Comparison of ENCODE assay signal across 12 cellular contexts in the genomic region with DNA sequence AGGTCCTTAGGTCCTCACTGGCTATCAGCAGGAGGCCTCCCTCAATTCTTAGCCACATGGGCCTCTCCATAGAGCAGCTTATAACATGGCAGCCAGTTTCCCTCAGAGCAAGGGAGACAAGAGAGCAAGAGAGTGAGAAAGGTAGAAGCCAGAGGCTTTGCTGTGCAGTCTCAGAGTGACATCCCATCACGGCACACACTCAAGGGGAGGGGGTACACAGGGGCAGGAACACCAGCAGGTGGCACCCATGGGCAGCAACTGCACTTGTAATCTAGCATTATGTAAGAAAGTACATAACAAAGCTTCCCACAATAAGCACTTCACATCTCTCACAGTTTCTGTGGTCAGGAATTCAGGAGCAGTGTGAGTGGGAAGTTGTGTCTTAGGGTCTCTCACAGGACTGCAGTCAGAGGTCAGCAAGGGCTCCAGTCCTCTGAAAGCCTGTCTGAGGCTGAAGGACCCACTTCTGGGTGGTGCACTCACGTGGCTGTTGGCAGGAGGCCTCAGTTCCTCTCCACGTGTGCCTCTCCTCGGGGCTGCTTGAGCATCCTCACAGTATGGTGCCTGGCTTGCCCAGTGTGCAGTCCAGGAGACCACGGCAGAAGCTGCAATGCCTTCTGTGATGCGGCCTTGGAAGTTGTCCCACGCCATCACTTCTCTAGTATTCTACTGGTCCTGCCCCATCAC.
A peak's percentile ranks its signal among the peaks of the same experiment; 100 is the strongest.
DNase-seq lines count a peak whose midpoint lies in the region; ATAC-seq, FAIRE-seq and TF ChIP-seq lines count a peak whose summit lies in the region.
"Had no signal": no experiment of that assay in that cellular context is flagged by ENCODE, and none has a peak within 500 bp of the region (broad histone marks: within the 10 kb centered on the region; RNA-seq: fewer than 3 reads in every experiment).

No MANE protein-coding gene starts in this region.

- H3K27ac Mint-ChIP-seq in T-helper 2 cell treated with Interferon-gamma antibody and Interleukin-4, amounts not matched to agents 5 μg/mL and 100 μg/mL, for 36 hours = no peak overlapping the region

- POLR2A ChIA-PET in BJ (lab: Charles Lee) = interaction anchor here (0.6 kb wide), 1 partner anchor 329 kb away, joined by 4 read pairs; no protein-coding TSS in a partner anchor

- CTCF ChIA-PET in BJ (lab: Yijun Ruan, JAX) = interaction anchor here (0.9 to 1.0 kb wide), 2 partner anchors 9 to 131 kb away, joined by 3 to 5 read pairs; no protein-coding TSS in a partner anchor

- dilution Hi-C loops in keratinocyte (cut with MboI; ENCODE audit: extremely low pct_ligation_motif_present, low sequenced_read_pairs) = no loop called here

- intact Hi-C loops in left ventricle myocardium superior (cut with micrococcal nuclease) = no loop called here

- no peaks in the 10 kb centered on the region; the same call in 1 of the 2 replicates for H3K27me3 ChIP-seq in BJ (ENCODE audit: control insufficient read depth, insufficient read depth, low read length)
- 0 out of 2 replicates have a peak, but pooled peaks cover 4% of the 10 kb centered on the region for H3K27me3 ChIP-seq in SJCRH30
- H3K27me3 ChIP-seq in keratinocyte (ENCODE audit: control insufficient read depth, extremely low read depth, insufficient read depth, low read length) = peaks cover 6% of the 10 kb centered on the region

- H3K9me3 ChIP-seq in SJCRH30 (replicated peaks) (no peaks in the 10 kb centered on the region), keratinocyte (ENCODE audit: control insufficient read depth, low read depth, low read length) (no peaks in the 10 kb centered on the region)

- H3K4me1 ChIP-seq in SJCRH30 (no peaks in the 10 kb centered on the region), keratinocyte (ENCODE audit: control insufficient read depth, extremely low read depth, insufficient read depth, low read length) (no peaks in the 10 kb centered on the region)

- H3K9ac ChIP-seq in keratinocyte (ENCODE audit: control insufficient read depth, extremely low read depth, insufficient read depth, low read length) = no peak overlapping the region

- H3K27me3 Mint-ChIP-seq in T-helper 2 cell treated with Interferon-gamma antibody and Interleukin-4, amounts not matched to agents 5 μg/mL and 100 μg/mL, for 36 hours (ENCODE audit: low read depth) = no peaks in the 10 kb centered on the region

- H3K27ac ChIP-seq in SJCRH30 = no peak overlapping the region
- H3K27ac ChIP-seq in keratinocyte (ENCODE audit: control insufficient read depth, insufficient read depth, low read length) = no peak overlapping the region
- H3K27ac ChIP-seq: SK-N-MC had no signal

- H3K4me2 ChIP-seq in keratinocyte (ENCODE audit: control insufficient read depth, extremely low read depth, insufficient read depth, low read depth, low read length) = no peak overlapping the region

- no peaks in the 10 kb centered on the region for H4K20me1 ChIP-seq in keratinocyte (ENCODE audit: control insufficient read depth, extremely low read depth, insufficient read depth, low read length)

- peak; percentile 28; the same call in 1 of the 2 replicates for TF ChIP-seq CTCF in BJ (IDR thresholded peaks at IDR 0.05; ENCODE audit: insufficient read depth, low read depth, low read length)
- peak; percentile 66 for TF ChIP-seq CTCF in GM12872 (IDR thresholded peaks at IDR 0.05; ENCODE audit: insufficient read depth, low read depth, low read length)
- peak; percentile 18 to 66 (median 31) for TF ChIP-seq CTCF in keratinocyte (optimal IDR thresholded peaks at IDR 0.05 in 1 of 3, IDR thresholded peaks at IDR 0.05 in 1 of 3, conservative IDR thresholded peaks at IDR 0.05 in 1 of 3; ENCODE audit: extremely low read depth in 1 of 3, insufficient read depth in 2 of 3, low read length in 3 of 3)

- H2AFZ ChIP-seq in keratinocyte (ENCODE audit: control insufficient read depth, low read length) = no peak overlapping the region

- H3K4me3 Mint-ChIP-seq in T-helper 2 cell treated with Interferon-gamma antibody and Interleukin-4, amounts not matched to agents 5 μg/mL and 100 μg/mL, for 36 hours = no peak overlapping the region

- H3K36me3 ChIP-seq in BJ (ENCODE audit: control insufficient read depth, insufficient read depth, low read length) (no peaks in the 10 kb centered on the region), SJCRH30 (no peaks in the 10 kb centered on the region), keratinocyte (ENCODE audit: control insufficient read depth in 2 of 2, extremely low read depth in 1 of 2, insufficient read depth in 2 of 2, low read length in 2 of 2) (no peaks in the 10 kb centered on the region)

- H3K9me3 Mint-ChIP-seq in T-helper 2 cell treated with Interferon-gamma antibody and Interleukin-4, amounts not matched to agents 5 μg/mL and 100 μg/mL, for 36 hours = no peaks in the 10 kb centered on the region

- no peak for FAIRE-seq in keratinocyte (lab: Jason Lieb, UNC)
- FAIRE-seq: GM12892 had no signal

- H3K4me3 ChIP-seq in BJ (ENCODE audit: low read depth, low read length) (no peak overlapping the region), SJCRH30 (no peak overlapping the region), keratinocyte (ENCODE audit: control insufficient read depth in 2 of 3, extremely low read depth in 1 of 3, insufficient read depth in 2 of 3, low read depth in 1 of 3, low read length in 3 of 3) (no peak overlapping the region)
- H3K4me3 ChIP-seq: SK-N-MC had no signal

- H3K36me3 Mint-ChIP-seq in T-helper 2 cell treated with Interferon-gamma antibody and Interleukin-4, amounts not matched to agents 5 μg/mL and 100 μg/mL, for 36 hours (ENCODE audit: low read depth) = no peaks in the 10 kb centered on the region

- no peaks in the 10 kb centered on the region for H3K9me1 ChIP-seq in keratinocyte (ENCODE audit: control insufficient read depth, extremely low read depth, insufficient read depth, low read length)

- DNase-seq in BJ (ENCODE audit: low read depth) (no peak), SJCRH30 (peak; percentile 12 to 32), keratinocyte (ENCODE audit: low read depth, low spot score) (no peak), 8988T (no peak), left ventricle myocardium superior (no peak)
- DNase-seq in T-helper 2 cell treated with Interferon-gamma antibody and Interleukin-4, amounts not matched to agents 5 μg/mL and 100 μg/mL, for 36 hours (ENCODE audit: low spot score) = no peak
- DNase-seq: glutamatergic neuron, GOT3 had no signal

- ATAC-seq in activated CD4-positive, CD25-positive, alpha-beta regulatory T cell treated with anti-CD3 and anti-CD28 coated beads, Interleukin-2, amount 50 U/mL, for 24 hours = no peak
- no peak for ATAC-seq in left ventricle myocardium superior

- no peaks in the 10 kb centered on the region for H3K4me1 Mint-ChIP-seq in T-helper 2 cell treated with Interferon-gamma antibody and Interleukin-4, amounts not matched to agents 5 μg/mL and 100 μg/mL, for 36 hours (ENCODE audit: low read depth)

- H3K79me2 ChIP-seq in keratinocyte (ENCODE audit: control insufficient read depth, insufficient read depth, low read length) = no peaks in the 10 kb centered on the region

Comparison
In these comparisons a context has a peak if more than half of its experiments do, and no peak if none do; other contexts are left out.
1. DNase-seq: peak in SJCRH30 (2 of 2); none in BJ (single experiment), keratinocyte (single experiment), 8988T (single experiment), T-helper 2 cell treated with Interferon-gamma antibody and Interleukin-4, amounts not matched to agents 5 μg/mL and 100 μg/mL, for 36 hours (single experiment) and left ventricle myocardium superior (single experiment).
2. Peak in every context shown above with its lines, with median percentiles within 50 percentile points of each other: CTCF ChIP-seq.